6 cellular contexts compared by ENCODE assay signal in the genomic region with DNA sequence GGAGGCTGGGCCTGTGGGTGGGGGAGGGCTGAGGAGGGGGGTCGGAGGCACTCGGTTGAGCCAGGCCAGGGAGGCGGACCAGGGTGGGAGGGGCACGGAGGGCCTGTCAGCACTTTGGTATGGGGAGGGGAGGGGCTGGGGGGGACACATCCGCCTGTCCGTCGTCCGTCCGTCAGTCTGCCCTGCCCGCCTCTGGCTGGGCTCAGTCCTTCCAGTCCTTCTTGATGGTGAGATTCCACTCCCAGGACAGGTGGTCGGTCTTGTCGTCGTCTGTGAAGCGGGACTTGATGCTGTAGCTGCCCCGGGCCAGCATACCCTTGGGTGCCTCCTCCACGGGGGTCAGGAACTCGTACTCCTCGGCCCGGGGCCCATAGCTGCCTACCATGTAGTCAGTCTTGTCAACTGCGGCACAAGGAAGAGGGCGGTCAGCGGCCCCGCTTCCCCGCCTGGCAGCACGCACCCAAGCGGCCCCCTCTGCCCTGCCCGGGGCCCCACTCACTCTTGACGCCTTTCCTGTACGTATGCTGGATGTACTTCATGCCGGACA. TPM values are rescaled to one million over a fixed set of nuclear protein-coding genes. Genes with fewer than 3 reads are reported as not detected.
DNase-seq lines count a peak whose midpoint lies in the region; ATAC-seq and TF ChIP-seq lines count a peak whose summit lies in the region.

No MANE protein-coding gene starts in this region.

- H3K9me3 Mint-ChIP-seq in activated CD8-positive, alpha-beta T cell treated with anti-CD3 and anti-CD28 coated beads, Interleukin-2, amount 10 ng/mL, durations not matched to agents 7 days and 5 days (ENCODE audit: insufficient read depth): no peaks in the 10 kb centered on the region
- H3K9me3 Mint-ChIP-seq in memory B cell: no peaks in the 10 kb centered on the region

- TF ChIP-seq CTCF in HEK293 (tag by site-specific recombination; IDR thresholded peaks at IDR 0.05): no peak

- peak overlapping the region; percentile 96 for H3K27ac Mint-ChIP-seq in activated CD8-positive, alpha-beta T cell treated with anti-CD3 and anti-CD28 coated beads, Interleukin-2, amount 10 ng/mL, durations not matched to agents 7 days and 5 days
- H3K27ac Mint-ChIP-seq in memory B cell: peak overlapping the region; percentile 91

- POLR2A ChIA-PET in HEK293 (lab: Yijun Ruan, JAX): interaction anchor here (1.1 to 2.7 kb wide), 9 partner anchors 8 to 166 kb away, joined by 3 to 17 read pairs (median 8); a partner anchor contains a TSS
- POLR2A ChIA-PET in activated CD8-positive, alpha-beta T cell treated with anti-CD3 and anti-CD28 coated beads, Interleukin-2, amount 10 ng/mL, durations not matched to agents 7 days and 5 days (lab: Charles Lee): interaction anchor here (0.9 to 2.6 kb wide), 5 partner anchors 8 to 355 kb away, joined by 3 to 23 read pairs (median 4); a partner anchor contains a TSS

- H3K27me3 Mint-ChIP-seq in activated CD8-positive, alpha-beta T cell treated with anti-CD3 and anti-CD28 coated beads, Interleukin-2, amount 10 ng/mL, durations not matched to agents 7 days and 5 days (ENCODE audit: low read depth): no peaks in the 10 kb centered on the region
- H3K27me3 Mint-ChIP-seq in memory B cell: no peaks in the 10 kb centered on the region

- peak overlapping the region; percentile 90 for H3K4me3 Mint-ChIP-seq in activated CD8-positive, alpha-beta T cell treated with anti-CD3 and anti-CD28 coated beads, Interleukin-2, amount 10 ng/mL, durations not matched to agents 7 days and 5 days
- no peak overlapping the region for H3K4me3 Mint-ChIP-seq in memory B cell

- H3K4me3 ChIP-seq in HEK293 (ENCODE audit: low read depth, low read length): no peak overlapping the region

- peaks cover 52% of the 10 kb centered on the region for H3K36me3 Mint-ChIP-seq in activated CD8-positive, alpha-beta T cell treated with anti-CD3 and anti-CD28 coated beads, Interleukin-2, amount 10 ng/mL, durations not matched to agents 7 days and 5 days (ENCODE audit: low read depth)
- H3K36me3 Mint-ChIP-seq in memory B cell: peaks cover 7% of the 10 kb centered on the region

- ATAC-seq in activated CD8-positive, alpha-beta T cell treated with anti-CD3 and anti-CD28 coated beads, Interleukin-2, amount 10 ng/mL, durations not matched to agents 7 days and 5 days: no peak
- ATAC-seq in memory B cell (ENCODE audit: low read depth) (no peak), GM19395 (IDR thresholded peaks at IDR 0.05; ENCODE audit: unreplicated experiment) (no peak), HG02642 (IDR thresholded peaks at IDR 0.05; ENCODE audit: poor library complexity, unreplicated experiment) (no peak)

- no peaks in the 10 kb centered on the region for H3K9me3 ChIP-seq in HEK293 (ENCODE audit: control insufficient read depth, insufficient read depth, low read depth, low read length)

- peaks cover 49% of the 10 kb centered on the region for H3K4me1 Mint-ChIP-seq in activated CD8-positive, alpha-beta T cell treated with anti-CD3 and anti-CD28 coated beads, Interleukin-2, amount 10 ng/mL, durations not matched to agents 7 days and 5 days (ENCODE audit: low read depth)
- H3K4me1 Mint-ChIP-seq in memory B cell: peaks cover 29% of the 10 kb centered on the region

- CTCF ChIA-PET in HEK293 (lab: Yijun Ruan, JAX): interaction anchor here (0.6 to 2.6 kb wide), 14 partner anchors 11 to 152 kb away, joined by 3 to 15 read pairs (median 4); a partner anchor contains a TSS
- CTCF ChIA-PET in activated CD8-positive, alpha-beta T cell treated with anti-CD3 and anti-CD28 coated beads, Interleukin-2, amount 10 ng/mL, durations not matched to agents 7 days and 5 days (lab: Charles Lee): interaction anchor here (0.6 to 2.6 kb wide), 7 partner anchors 10 to 133 kb away, joined by 3 to 11 read pairs (median 5); a partner anchor contains a TSS

- peaks cover 5 to 64% of the 10 kb centered on the region in 2 experiments; a peak in 2 of 3 replicates for H3K36me3 ChIP-seq in HEK293 (ENCODE audit: control insufficient read depth in 2 of 2, insufficient read depth in 1 of 2, low read length in 2 of 2)

- H3K27ac ChIP-seq in HEK293 (ENCODE audit: extremely low read depth, low read depth, low read length): peak overlapping the region; percentile 100

- peaks cover 17% of the 10 kb centered on the region; the same call in 1 of the 2 replicates for H3K4me1 ChIP-seq in HEK293 (ENCODE audit: control insufficient read depth, insufficient read depth, low read length)

- DNase-seq in activated CD8-positive, alpha-beta T cell treated with anti-CD3 and anti-CD28 coated beads, Interleukin-2, amount 10 ng/mL, durations not matched to agents 7 days and 5 days: no peak
- no peak for DNase-seq in memory B cell (ENCODE audit: low spot score in 2 of 2)
- no peak for DNase-seq in Kasumi-1 (lab: John Stamatoyannopoulos, UW)

TF ChIP-seq in HEK293, 187 proteins besides CTCF, POLR2A, EP300 and RAD21 (continues in another document):
- TF ChIP-seq, protein P1, sequence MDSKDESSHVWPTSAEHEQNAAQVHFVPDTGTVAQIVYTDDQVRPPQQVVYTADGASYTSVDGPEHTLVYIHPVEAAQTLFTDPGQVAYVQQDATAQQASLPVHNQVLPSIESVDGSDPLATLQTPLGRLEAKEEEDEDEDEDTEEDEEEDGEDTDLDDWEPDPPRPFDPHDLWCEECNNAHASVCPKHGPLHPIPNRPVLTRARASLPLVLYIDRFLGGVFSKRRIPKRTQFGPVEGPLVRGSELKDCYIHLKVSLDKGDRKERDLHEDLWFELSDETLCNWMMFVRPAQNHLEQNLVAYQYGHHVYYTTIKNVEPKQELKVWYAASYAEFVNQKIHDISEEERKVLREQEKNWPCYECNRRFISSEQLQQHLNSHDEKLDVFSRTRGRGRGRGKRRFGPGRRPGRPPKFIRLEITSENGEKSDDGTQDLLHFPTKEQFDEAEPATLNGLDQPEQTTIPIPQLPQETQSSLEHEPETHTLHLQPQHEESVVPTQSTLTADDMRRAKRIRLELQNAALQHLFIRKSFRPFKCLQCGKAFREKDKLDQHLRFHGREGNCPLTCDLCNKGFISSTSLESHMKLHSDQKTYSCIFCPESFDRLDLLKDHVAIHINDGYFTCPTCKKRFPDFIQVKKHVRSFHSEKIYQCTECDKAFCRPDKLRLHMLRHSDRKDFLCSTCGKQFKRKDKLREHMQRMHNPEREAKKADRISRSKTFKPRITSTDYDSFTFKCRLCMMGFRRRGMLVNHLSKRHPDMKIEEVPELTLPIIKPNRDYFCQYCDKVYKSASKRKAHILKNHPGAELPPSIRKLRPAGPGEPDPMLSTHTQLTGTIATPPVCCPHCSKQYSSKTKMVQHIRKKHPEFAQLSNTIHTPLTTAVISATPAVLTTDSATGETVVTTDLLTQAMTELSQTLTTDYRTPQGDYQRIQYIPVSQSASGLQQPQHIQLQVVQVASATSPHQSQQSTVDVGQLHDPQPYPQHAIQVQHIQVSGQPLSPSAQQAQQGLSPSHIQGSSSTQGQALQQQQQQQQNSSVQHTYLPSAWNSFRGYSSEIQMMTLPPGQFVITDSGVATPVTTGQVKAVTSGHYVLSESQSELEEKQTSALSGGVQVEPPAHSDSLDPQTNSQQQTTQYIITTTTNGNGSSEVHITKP (tag by site-specific recombination; IDR thresholded peaks at IDR 0.05): 0 out of 2 replicates have a peak, but pooled peaks have one; percentile 9
- peak; percentile 17; the same call in 1 of the 2 replicates for TF ChIP-seq BCL11A (tag by site-specific recombination; IDR thresholded peaks at IDR 0.05; ENCODE audit: low read depth)
- no peak for TF ChIP-seq TRIM28 (IDR thresholded peaks at IDR 0.05; ENCODE audit: borderline replicate concordance, low read length)
- TF ChIP-seq, protein P2, sequence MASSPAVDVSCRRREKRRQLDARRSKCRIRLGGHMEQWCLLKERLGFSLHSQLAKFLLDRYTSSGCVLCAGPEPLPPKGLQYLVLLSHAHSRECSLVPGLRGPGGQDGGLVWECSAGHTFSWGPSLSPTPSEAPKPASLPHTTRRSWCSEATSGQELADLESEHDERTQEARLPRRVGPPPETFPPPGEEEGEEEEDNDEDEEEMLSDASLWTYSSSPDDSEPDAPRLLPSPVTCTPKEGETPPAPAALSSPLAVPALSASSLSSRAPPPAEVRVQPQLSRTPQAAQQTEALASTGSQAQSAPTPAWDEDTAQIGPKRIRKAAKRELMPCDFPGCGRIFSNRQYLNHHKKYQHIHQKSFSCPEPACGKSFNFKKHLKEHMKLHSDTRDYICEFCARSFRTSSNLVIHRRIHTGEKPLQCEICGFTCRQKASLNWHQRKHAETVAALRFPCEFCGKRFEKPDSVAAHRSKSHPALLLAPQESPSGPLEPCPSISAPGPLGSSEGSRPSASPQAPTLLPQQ (tag by site-specific recombination; IDR thresholded peaks at IDR 0.05): peak; percentile 19; the same call in 1 of the 2 replicates
- TF ChIP-seq SP7 (tag by site-specific recombination; IDR thresholded peaks at IDR 0.05): 0 out of 2 replicates have a peak, but pooled peaks have one; percentile 7
- peak; percentile 48; the same call in 1 of the 2 replicates for TF ChIP-seq KLF9 (tag by site-specific recombination; IDR thresholded peaks at IDR 0.05; ENCODE audit: low read depth)
- TF ChIP-seq, protein P3, sequence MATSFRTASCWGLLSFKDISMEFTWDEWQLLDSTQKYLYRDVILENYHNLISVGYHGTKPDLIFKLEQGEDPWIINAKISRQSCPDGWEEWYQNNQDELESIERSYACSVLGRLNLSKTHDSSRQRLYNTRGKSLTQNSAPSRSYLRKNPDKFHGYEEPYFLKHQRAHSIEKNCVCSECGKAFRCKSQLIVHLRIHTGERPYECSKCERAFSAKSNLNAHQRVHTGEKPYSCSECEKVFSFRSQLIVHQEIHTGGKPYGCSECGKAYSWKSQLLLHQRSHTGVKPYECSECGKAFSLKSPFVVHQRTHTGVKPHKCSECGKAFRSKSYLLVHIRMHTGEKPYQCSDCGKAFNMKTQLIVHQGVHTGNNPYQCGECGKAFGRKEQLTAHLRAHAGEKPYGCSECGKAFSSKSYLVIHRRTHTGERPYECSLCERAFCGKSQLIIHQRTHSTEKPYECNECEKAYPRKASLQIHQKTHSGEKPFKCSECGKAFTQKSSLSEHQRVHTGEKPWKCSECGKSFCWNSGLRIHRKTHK (tag by site-specific recombination; IDR thresholded peaks at IDR 0.05): no peak
- TF ChIP-seq SP2 (tag by site-specific recombination; IDR thresholded peaks at IDR 0.05): peak; percentile 65
- TF ChIP-seq ZFP69B (tag by site-specific recombination; IDR thresholded peaks at IDR 0.05): peak; percentile 82

RNA-seq across cellular contexts. Expression of a gene that starts 2.4 kb away (rescaled TPM):
- 100 to 1,000 TPM; 756 to 778 TPM for total RNA-seq in activated CD8-positive, alpha-beta T cell treated with anti-CD3 and anti-CD28 coated beads, Interleukin-2, amount 10 ng/mL, durations not matched to agents 7 days and 5 days

RNA-seq across cellular contexts. Expression of a gene that starts 8.4 kb away (rescaled TPM):
- 100 to 1,000 TPM; 474 to 498 TPM for total RNA-seq in activated CD8-positive, alpha-beta T cell treated with anti-CD3 and anti-CD28 coated beads, Interleukin-2, amount 10 ng/mL, durations not matched to agents 7 days and 5 days

RNA-seq across cellular contexts. Expression of a gene that starts 22.6 kb away (rescaled TPM):
- 100 to 1,000 TPM; 269 to 273 TPM for total RNA-seq in activated CD8-positive, alpha-beta T cell treated with anti-CD3 and anti-CD28 coated beads, Interleukin-2, amount 10 ng/mL, durations not matched to agents 7 days and 5 days

RNA-seq across cellular contexts. Expression of a gene that starts 22.8 kb away (rescaled TPM):
- 100 to 1,000 TPM; 122 TPM for total RNA-seq in activated CD8-positive, alpha-beta T cell treated with anti-CD3 and anti-CD28 coated beads, Interleukin-2, amount 10 ng/mL, durations not matched to agents 7 days and 5 days

RNA-seq across cellular contexts. Expression of a gene that starts 33.3 kb away (rescaled TPM):
- total RNA-seq in activated CD8-positive, alpha-beta T cell treated with anti-CD3 and anti-CD28 coated beads, Interleukin-2, amount 10 ng/mL, durations not matched to agents 7 days and 5 days: under 1 TPM; 0.18 to 0.55 TPM
